Comparison of ENCODE assay signal across 11 cellular contexts in genomic region chrX:71636438-71637252, GRCh38. TPM values are rescaled to one million over a fixed set of nuclear protein-coding genes. Genes with fewer than 3 reads are reported as not detected.
A peak's percentile ranks its signal among the peaks of the same experiment; 100 is the strongest.
DNase-seq lines count a peak whose midpoint lies in the region; ATAC-seq and FAIRE-seq lines count a peak whose summit lies in the region.
"Had no signal": no experiment of that assay in that cellular context is flagged by ENCODE, and none has a peak within 500 bp of the region (broad histone marks: within the 10 kb centered on the region; RNA-seq: fewer than 3 reads in every experiment).

No MANE protein-coding gene starts in this region.

- H3K9ac ChIP-seq in skeletal muscle tissue (ENCODE audit: low read depth in 1 of 3, low read length in 3 of 3) = no peak overlapping the region

- H3K4me1 Mint-ChIP-seq in activated CD4-positive, alpha-beta T cell treated with anti-CD3 and anti-CD28 coated beads, Interleukin-2, amount 10 ng/mL, durations not matched to agents 7 days and 5 days = peaks cover 20% of the 10 kb centered on the region
- H3K4me1 Mint-ChIP-seq in activated naive CD8-positive, alpha-beta T cell treated with anti-CD3 and anti-CD28 coated beads, Interleukin-2, amount 10 ng/mL, durations not matched to agents 7 days and 5 days = peaks cover 17% of the 10 kb centered on the region

- H3K27me3 Mint-ChIP-seq in activated CD4-positive, alpha-beta T cell treated with anti-CD3 and anti-CD28 coated beads, Interleukin-2, amount 10 ng/mL, durations not matched to agents 7 days and 5 days = no peaks in the 10 kb centered on the region
- no peaks in the 10 kb centered on the region for H3K27me3 Mint-ChIP-seq in activated naive CD8-positive, alpha-beta T cell treated with anti-CD3 and anti-CD28 coated beads, Interleukin-2, amount 10 ng/mL, durations not matched to agents 7 days and 5 days

- H3K27ac Mint-ChIP-seq in activated CD4-positive, alpha-beta T cell treated with anti-CD3 and anti-CD28 coated beads, Interleukin-2, amount 10 ng/mL, durations not matched to agents 7 days and 5 days = peak overlapping the region; percentile 71
- H3K27ac Mint-ChIP-seq in activated naive CD8-positive, alpha-beta T cell treated with anti-CD3 and anti-CD28 coated beads, Interleukin-2, amount 10 ng/mL, durations not matched to agents 7 days and 5 days = peak overlapping the region; percentile 82

- no peaks in the 10 kb centered on the region for H3K27me3 ChIP-seq in skeletal muscle tissue (ENCODE audit: control insufficient read depth in 3 of 3, insufficient read depth in 3 of 3, low read length in 3 of 3)
- H3K27me3 ChIP-seq: ascending aorta had no signal

- POLR2A ChIA-PET in activated CD4-positive, alpha-beta T cell treated with anti-CD3 and anti-CD28 coated beads, Interleukin-2, amount 10 ng/mL, durations not matched to agents 7 days and 5 days (lab: Charles Lee) = no interaction called here
- POLR2A ChIA-PET in activated naive CD8-positive, alpha-beta T cell treated with anti-CD3 and anti-CD28 coated beads, Interleukin-2, amount 10 ng/mL, durations not matched to agents 7 days and 5 days (lab: Charles Lee) = interaction anchor here (0.5 to 3.2 kb wide), 5 partner anchors 14 to 279 kb away, joined by 3 to 15 read pairs (median 4); no protein-coding TSS in a partner anchor

- no peak overlapping the region for H3K4me3 Mint-ChIP-seq in activated CD4-positive, alpha-beta T cell treated with anti-CD3 and anti-CD28 coated beads, Interleukin-2, amount 10 ng/mL, durations not matched to agents 7 days and 5 days
- H3K4me3 Mint-ChIP-seq in activated naive CD8-positive, alpha-beta T cell treated with anti-CD3 and anti-CD28 coated beads, Interleukin-2, amount 10 ng/mL, durations not matched to agents 7 days and 5 days = peak overlapping the region; percentile 19

- peaks cover 0 to 17% (median 9%) of the 10 kb centered on the region in 3 donors for H3K4me1 ChIP-seq in skeletal muscle tissue (ENCODE audit: control insufficient read depth in 3 of 3, insufficient read depth in 3 of 3, low read length in 3 of 3)
- H3K4me1 ChIP-seq: ascending aorta had no signal

- DNase-seq in activated CD4-positive, alpha-beta T cell treated with anti-CD3 and anti-CD28 coated beads, Interleukin-2, amount 10 ng/mL, durations not matched to agents 7 days and 5 days = no peak
- no peak for DNase-seq in activated CD4-positive, alpha-beta T cell treated with anti-CD3 and anti-CD28 coated beads, Interleukin-2, amount 50 U/mL, for 1 hour
- no peak for DNase-seq in HTR-8/SVneo (ENCODE audit: insufficient read length, low spot score)
- DNase-seq in activated naive CD8-positive, alpha-beta T cell treated with anti-CD3 and anti-CD28 coated beads, Interleukin-2, amount 10 ng/mL, durations not matched to agents 7 days and 5 days = no peak
- no peak for DNase-seq in UCSD-AML1 (lab: John Stamatoyannopoulos, UW; ENCODE audit: unreplicated experiment)
- DNase-seq in SW480 (ENCODE audit: low spot score) = no peak
- DNase-seq: T1000 had no signal

- ATAC-seq in activated naive CD8-positive, alpha-beta T cell treated with anti-CD3 and anti-CD28 coated beads, Interleukin-2, amount 10 ng/mL, durations not matched to agents 7 days and 5 days (ENCODE audit: low read depth) = peak; percentile 13
- ATAC-seq in GM21786 (IDR thresholded peaks at IDR 0.05; ENCODE audit: unreplicated experiment) = no peak

- H3K9me3 Mint-ChIP-seq in activated CD4-positive, alpha-beta T cell treated with anti-CD3 and anti-CD28 coated beads, Interleukin-2, amount 10 ng/mL, durations not matched to agents 7 days and 5 days = no peaks in the 10 kb centered on the region
- no peaks in the 10 kb centered on the region for H3K9me3 Mint-ChIP-seq in activated naive CD8-positive, alpha-beta T cell treated with anti-CD3 and anti-CD28 coated beads, Interleukin-2, amount 10 ng/mL, durations not matched to agents 7 days and 5 days

- CTCF ChIA-PET in activated CD4-positive, alpha-beta T cell treated with anti-CD3 and anti-CD28 coated beads, Interleukin-2, amount 10 ng/mL, durations not matched to agents 7 days and 5 days (lab: Charles Lee) = interaction anchor here (0.7 to 1.6 kb wide), 5 partner anchors 14 to 110 kb away, joined by 3 to 5 read pairs (median 4); partner anchors contain the start of gene CXCR3

- H3K36me3 ChIP-seq in skeletal muscle tissue (ENCODE audit: control insufficient read depth in 3 of 3, insufficient read depth in 3 of 3, low read length in 3 of 3) = no peaks in the 10 kb centered on the region
- H3K36me3 ChIP-seq: ascending aorta had no signal

- no peaks in the 10 kb centered on the region for H3K36me3 Mint-ChIP-seq in activated CD4-positive, alpha-beta T cell treated with anti-CD3 and anti-CD28 coated beads, Interleukin-2, amount 10 ng/mL, durations not matched to agents 7 days and 5 days (ENCODE audit: low read depth)
- peaks cover 3% of the 10 kb centered on the region for H3K36me3 Mint-ChIP-seq in activated naive CD8-positive, alpha-beta T cell treated with anti-CD3 and anti-CD28 coated beads, Interleukin-2, amount 10 ng/mL, durations not matched to agents 7 days and 5 days

- H3K4me3 ChIP-seq in skeletal muscle tissue (ENCODE audit: low read length in 3 of 3) = no peak overlapping the region
- H3K4me3 ChIP-seq: ascending aorta had no signal

- peak overlapping the region; percentile 75 for H3K27ac ChIP-seq in skeletal muscle tissue (ENCODE audit: low read depth, low read length)
- H3K27ac ChIP-seq: ascending aorta had no signal

- H3K9me3 ChIP-seq in skeletal muscle tissue (ENCODE audit: control insufficient read depth in 3 of 3, low read length in 3 of 3) = no peaks in the 10 kb centered on the region
- H3K9me3 ChIP-seq: ascending aorta had no signal

- peak; percentile 79 for FAIRE-seq in HTR-8/SVneo (lab: Jason Lieb, UNC)
- FAIRE-seq: frontal cortex had no signal

RNA-seq across cellular contexts. Expression of gene CXCR3, which starts 18.3 kb away (rescaled TPM):
- total RNA-seq in activated CD4-positive, alpha-beta T cell treated with anti-CD3 and anti-CD28 coated beads, Interleukin-2, amount 10 ng/mL, durations not matched to agents 7 days and 5 days = 10 to 100 TPM; 68.2 to 73.5 TPM
- total RNA-seq in activated naive CD8-positive, alpha-beta T cell treated with anti-CD3 and anti-CD28 coated beads, Interleukin-2, amount 10 ng/mL, durations not matched to agents 7 days and 5 days = 100 to 1,000 TPM; 105 to 107 TPM
- not detected for total RNA-seq in skeletal muscle tissue
- total RNA-seq: ascending aorta, frontal cortex had no signal

RNA-seq across cellular contexts. Expression of gene GCNA, which starts 58.4 kb away (rescaled TPM):
- total RNA-seq in activated CD4-positive, alpha-beta T cell treated with anti-CD3 and anti-CD28 coated beads, Interleukin-2, amount 10 ng/mL, durations not matched to agents 7 days and 5 days = 1 to 10 TPM; 4.7 to 5.9 TPM
- total RNA-seq in activated naive CD8-positive, alpha-beta T cell treated with anti-CD3 and anti-CD28 coated beads, Interleukin-2, amount 10 ng/mL, durations not matched to agents 7 days and 5 days = 1 to 10 TPM; 8.5 to 8.7 TPM
- 2.6 TPM for total RNA-seq in skeletal muscle tissue

Comparison
In these comparisons a context has a peak if more than half of its experiments do, and no peak if none do; other contexts are left out.
1. RNA of gene CXCR3, which starts 18.3 kb away (total RNA-seq): 105 to 107 TPM in activated naive CD8-positive, alpha-beta T cell treated with anti-CD3 and anti-CD28 coated beads, Interleukin-2, amount 10 ng/mL, durations not matched to agents 7 days and 5 days and 68.2 to 73.5 TPM in activated CD4-positive, alpha-beta T cell treated with anti-CD3 and anti-CD28 coated beads, Interleukin-2, amount 10 ng/mL, durations not matched to agents 7 days and 5 days; not detected in skeletal muscle tissue (single experiment); every median in the first group is over 10 times any median in the second.